In genomic region chr17:45785373-45786193, GRCh38 we compare ENCODE assay signal across 1 cellular context.
TF ChIP-seq lines count a peak whose summit lies in the region.

No MANE protein-coding gene starts in this region.

TF ChIP-seq in HepG2, 621 proteins besides CTCF, POLR2A, EP300 and RAD21 (continued from another document):
- TF ChIP-seq YY1 (IDR thresholded peaks at IDR 0.05; ENCODE audit: insufficient read depth, insufficient replicate concordance, low read depth, low read length) (no peak), SUZ12 (IDR thresholded peaks at IDR 0.05; ENCODE audit: low read depth, low read length) (no peak), ZNF180 (CRISPR knock-in tag; IDR thresholded peaks at IDR 0.05; ENCODE audit: borderline replicate concordance, low read depth) (no peak), NR1H2 (CRISPR knock-in tag; IDR thresholded peaks at IDR 0.05; ENCODE audit: borderline replicate concordance, low read depth) (no peak), SMC3 (IDR thresholded peaks at IDR 0.05; ENCODE audit: low read length) (no peak), GMEB2 (CRISPR knock-in tag; IDR thresholded peaks at IDR 0.05; ENCODE audit: low read depth) (no peak), HNRNPL (IDR thresholded peaks at IDR 0.05; ENCODE audit: low read depth, low read length) (0 out of 2 replicates have a peak, but pooled peaks have one; percentile 14), PRPF4 (IDR thresholded peaks at IDR 0.05; ENCODE audit: low read depth, low read length, poor library complexity, severe bottlenecking) (no peak), ZNF446 (CRISPR knock-in tag; IDR thresholded peaks at IDR 0.05) (no peak), CBX2 (IDR thresholded peaks at IDR 0.05; ENCODE audit: low read depth, low read length) (no peak), CBX2 (CRISPR knock-in tag; IDR thresholded peaks at IDR 0.05; ENCODE audit: low read depth) (no peak), ZSCAN30 (CRISPR knock-in tag; IDR thresholded peaks at IDR 0.05) (no peak), HOXD1 (CRISPR knock-in tag; IDR thresholded peaks at IDR 0.05) (0 out of 2 replicates have a peak, but pooled peaks have one; percentile 33), GPN1 (CRISPR knock-in tag; IDR thresholded peaks at IDR 0.05; ENCODE audit: borderline replicate concordance) (no peak; the same call in 1 of the 2 replicates), IKZF5 (CRISPR knock-in tag; IDR thresholded peaks at IDR 0.05) (no peak), ZSCAN9 (CRISPR knock-in tag; IDR thresholded peaks at IDR 0.05; ENCODE audit: borderline replicate concordance) (no peak), TEAD3 (CRISPR knock-in tag; optimal IDR thresholded peaks at IDR 0.05; ENCODE audit: borderline replicate concordance) (no peak), ZBTB39 (CRISPR knock-in tag; IDR thresholded peaks at IDR 0.05) (no peak), SP1 (IDR thresholded peaks at IDR 0.05) (no peak), SP1 (CRISPR knock-in tag; IDR thresholded peaks at IDR 0.05) (no peak), ZSCAN22 (CRISPR knock-in tag; IDR thresholded peaks at IDR 0.05) (no peak), NAIF1 (CRISPR knock-in tag; IDR thresholded peaks at IDR 0.05; ENCODE audit: borderline replicate concordance) (no peak), SALL2 (CRISPR knock-in tag; IDR thresholded peaks at IDR 0.05) (no peak), GLMP (CRISPR knock-in tag; IDR thresholded peaks at IDR 0.05; ENCODE audit: borderline replicate concordance) (no peak), SNAPC4 (CRISPR knock-in tag; IDR thresholded peaks at IDR 0.05) (peak; percentile 31; the same call in 1 of the 2 replicates), MXD1 (CRISPR knock-in tag; IDR thresholded peaks at IDR 0.05) (0 out of 2 replicates have a peak, but pooled peaks have one; percentile 25), BRD4 (CRISPR knock-in tag; IDR thresholded peaks at IDR 0.05) (no peak), TCF12 (IDR thresholded peaks at IDR 0.05) (no peak), TCF12 (CRISPR knock-in tag; IDR thresholded peaks at IDR 0.05) (0 out of 2 replicates have a peak, but pooled peaks have one; percentile 24), ZNF776 (CRISPR knock-in tag; IDR thresholded peaks at IDR 0.05) (peak; percentile 8; the same call in 1 of the 2 replicates)
